ENCODE assay signal across 5 cellular contexts in genomic region chr7:158165711-158166110, GRCh38.
"Had no signal": no experiment of that assay in that cellular context is flagged by ENCODE, and none has a peak within 500 bp of the region (broad histone marks: within the 10 kb centered on the region; RNA-seq: fewer than 3 reads in every experiment).

No MANE protein-coding gene starts in this region.

- H3K4me1 ChIP-seq: HAP-1 had no signal

- H3K4me2 ChIP-seq: GM23338 had no signal

- DNase-seq: HFFc6, IMR-90 had no signal

- H2AFZ ChIP-seq: GM23338 had no signal

- H3K4me3 ChIP-seq: GM23338, HAP-1, K562 had no signal

- H3K36me3 ChIP-seq: HAP-1 had no signal

- H3K9me3 ChIP-seq: HAP-1 had no signal
